Comparison of ENCODE assay signal across 13 cellular contexts in the genomic region with DNA sequence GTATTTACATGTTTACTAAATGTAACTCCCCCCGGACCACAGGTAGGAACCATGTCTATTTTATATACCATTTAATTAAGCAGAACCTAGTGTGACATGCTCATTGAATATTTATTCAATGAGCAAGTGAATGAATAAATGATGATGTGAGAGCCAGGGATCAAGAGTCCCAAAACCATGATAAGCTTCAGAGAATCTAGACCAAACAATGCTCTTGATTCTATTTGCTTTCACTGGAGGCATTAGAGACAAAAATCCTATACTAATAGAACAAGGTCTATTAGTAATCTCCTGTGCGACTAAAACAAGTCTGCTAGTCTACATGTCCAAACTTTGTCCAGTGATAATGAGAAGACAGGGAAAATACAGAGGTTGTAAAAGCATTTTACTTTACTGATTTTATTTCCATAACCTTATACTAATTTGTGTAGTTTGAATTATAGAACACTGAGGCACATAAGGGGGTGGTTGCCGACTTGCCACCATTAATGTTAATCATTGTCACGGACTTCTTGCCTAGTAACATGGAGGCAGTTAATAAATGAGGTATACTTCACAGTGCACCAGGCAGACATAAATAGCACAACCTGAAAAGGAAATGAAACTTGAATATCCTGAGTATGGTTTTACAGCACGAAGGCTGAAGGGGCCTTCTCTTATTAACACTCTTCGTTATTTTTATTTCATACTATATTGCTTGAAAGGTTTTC.
DNase-seq lines count a peak whose midpoint lies in the region; ATAC-seq and TF ChIP-seq lines count a peak whose summit lies in the region.
"Had no signal": no experiment of that assay in that cellular context is flagged by ENCODE, and none has a peak within 500 bp of the region (broad histone marks: within the 10 kb centered on the region; RNA-seq: fewer than 3 reads in every experiment).

No MANE protein-coding gene starts in this region.

- H3K4me1 ChIP-seq in mucosa of descending colon (ENCODE audit: low read depth) = no peaks in the 10 kb centered on the region
- H3K4me1 ChIP-seq: gastrocnemius medialis had no signal

- H3K36me3 ChIP-seq in mucosa of descending colon (ENCODE audit: low read depth) = no peaks in the 10 kb centered on the region

- no peaks in the 10 kb centered on the region for H3K9me3 ChIP-seq in mucosa of descending colon
- H3K9me3 ChIP-seq: gastrocnemius medialis had no signal

- ATAC-seq in GM19395 (IDR thresholded peaks at IDR 0.05; ENCODE audit: unreplicated experiment) (peak; percentile 85), HG02798 (IDR thresholded peaks at IDR 0.05; ENCODE audit: poor library complexity, unreplicated experiment) (peak; percentile 62), HG03521 (IDR thresholded peaks at IDR 0.05; ENCODE audit: unreplicated experiment) (peak; percentile 69), mucosa of descending colon (no peak)
- ATAC-seq: gastrocnemius medialis, WTC11 had no signal

- intact Hi-C loops in mucosa of descending colon (cut with DNase I, micrococcal nuclease) = no loop called here

- TF ChIP-seq CTCF in GM12865 (IDR thresholded peaks at IDR 0.05; ENCODE audit: insufficient read depth, low read depth, low read length, missing control alignments) (no peak), mucosa of descending colon (IDR thresholded peaks at IDR 0.05) (no peak)

- DNase-seq in GM12865 (ENCODE audit: low read depth) (peak; percentile 3), DMS 273 treated with DMSO at 0.1 percent for 48 hours (lab: John Stamatoyannopoulos, UW) (no peak), NCI-H1417 treated with DMSO at 0.1 percent for 48 hours (lab: John Stamatoyannopoulos, UW) (no peak), NCI-H446 (lab: John Stamatoyannopoulos, UW) (no peak), mucosa of descending colon (no peak)
- DNase-seq: ACHN; activated naive CD4-positive, alpha-beta T cell treated with anti-CD3 and anti-CD28 coated beads for 36 hours; gastrocnemius medialis; mammary epithelial cell had no signal

- H3K4me3 ChIP-seq in GM12865 (ENCODE audit: low read depth, low read length) (no peak overlapping the region), mucosa of descending colon (no peak overlapping the region)
- H3K4me3 ChIP-seq: gastrocnemius medialis had no signal
